Comparison of ENCODE assay signal across 9 cellular contexts in genomic region chr1:229204863-229205777, GRCh38.
A peak's percentile ranks its signal among the peaks of the same experiment; 100 is the strongest.
DNase-seq lines count a peak whose midpoint lies in the region; ATAC-seq, FAIRE-seq and TF ChIP-seq lines count a peak whose summit lies in the region.
"Had no signal": no experiment of that assay in that cellular context is flagged by ENCODE, and none has a peak within 500 bp of the region (broad histone marks: within the 10 kb centered on the region; RNA-seq: fewer than 3 reads in every experiment).

No MANE protein-coding gene starts in this region.

- FAIRE-seq in GM12892 (lab: Jason Lieb, UNC) = no peak
- FAIRE-seq: keratinocyte had no signal

- TF ChIP-seq CTCF in fibroblast of villous mesenchyme (IDR thresholded peaks at IDR 0.05; ENCODE audit: insufficient read depth, low read depth, low read length) = no peak

- H3K4me3 ChIP-seq in fibroblast of villous mesenchyme (ENCODE audit: low read depth, low read length) = no peak overlapping the region

- intact Hi-C loops in sciatic nerve (cut with DNase I) = no loop called here

- DNase-seq in DMS79 treated with DMSO at 0.1 percent for 48 hours (lab: John Stamatoyannopoulos, UW) (peak; percentile 96), NCI-H82 treated with DMSO at 0.1 percent for 48 hours (lab: John Stamatoyannopoulos, UW; ENCODE audit: unreplicated experiment) (peak; percentile 85), fibroblast of villous mesenchyme (ENCODE audit: low read depth) (peak; percentile 90), sciatic nerve (ENCODE audit: low spot score) (no peak), GM12892 (ENCODE audit: insufficient read length) (no peak), H4 (ENCODE audit: low spot score) (no peak), activated gamma-delta T cell (lab: John Stamatoyannopoulos, UW) (no peak)

- ATAC-seq in sciatic nerve (peak; percentile 67), GM21529 (IDR thresholded peaks at IDR 0.05; ENCODE audit: unreplicated experiment) (no peak)

- TF ChIP-seq POLR2A in GM12892 (IDR thresholded peaks at IDR 0.05; ENCODE audit: low read depth, low read length) = no peak

Comparison
In these comparisons a context has a peak if more than half of its experiments do, and no peak if none do; other contexts are left out.
1. DNase-seq: peak in DMS79 treated with DMSO at 0.1 percent for 48 hours (single experiment), NCI-H82 treated with DMSO at 0.1 percent for 48 hours (single experiment) and fibroblast of villous mesenchyme (single experiment); none in sciatic nerve (single experiment), GM12892 (single experiment), H4 (single experiment) and activated gamma-delta T cell (single experiment).